ENCODE assay signal across 10 cellular contexts in the genomic region with DNA sequence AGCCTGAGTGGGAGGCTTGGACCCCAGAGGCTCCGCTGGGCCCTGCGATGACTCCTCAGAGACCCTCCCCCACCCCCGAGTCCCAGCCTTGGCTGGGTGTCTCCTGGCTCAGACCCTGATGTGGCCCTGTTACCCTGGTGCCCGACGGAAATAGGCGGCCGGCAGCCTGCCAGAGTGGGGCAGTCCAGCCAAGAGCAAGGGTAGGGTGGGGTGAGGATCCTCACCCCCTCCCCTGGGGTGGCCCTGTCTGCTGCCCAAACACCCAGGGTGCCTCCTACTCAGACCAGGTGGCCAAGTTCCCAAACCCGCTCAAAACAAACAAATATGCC. TPM values are rescaled to one million over a fixed set of nuclear protein-coding genes. Genes with fewer than 3 reads are reported as not detected.
A peak's percentile ranks its signal among the peaks of the same experiment; 100 is the strongest.
DNase-seq lines count a peak whose midpoint lies in the region; ATAC-seq and TF ChIP-seq lines count a peak whose summit lies in the region.
"Had no signal": no experiment of that assay in that cellular context is flagged by ENCODE, and none has a peak within 500 bp of the region (broad histone marks: within the 10 kb centered on the region; RNA-seq: fewer than 3 reads in every experiment).

No MANE protein-coding gene starts in this region.

- H3K9me3 ChIP-seq in lung (ENCODE audit: control insufficient read depth in 2 of 2, insufficient read depth in 1 of 2, low read length in 1 of 2): no peaks in the 10 kb centered on the region

- ATAC-seq in lung (ENCODE audit: insufficient read depth, low FRiP score) (no peak), foreskin keratinocyte (no peak)

- WGBS in lung, 2 donors: 26 to 40% methylated on average over 8 of the region's 8 CpGs

- H3K27me3 ChIP-seq in lung (ENCODE audit: control insufficient read depth, insufficient read depth) (no peaks in the 10 kb centered on the region), foreskin keratinocyte (no peaks in the 10 kb centered on the region)

- H3K27ac Mint-ChIP-seq in dendritic cell treated with granulocyte-macrophage colony-stimulating factor and Interleukin-4, amounts not matched to agents 40 ng/mL and 50 ng/mL, for 4 days: peak overlapping the region; percentile 60
- no peak overlapping the region for H3K27ac Mint-ChIP-seq in activated T-helper 1 cell treated with anti-CD3 and anti-CD28 coated beads, Interleukin-12 subunit alpha, Interleukin-12 subunit beta, Interleukin-2, Interleukin-4 antibody, amounts not matched to agents 30 ng/mL and 10 ng/mL and 1 ng/mL, durations not matched to agents 14 hours and 24 hours and 36 hours

- TF ChIP-seq CTCF in lung (IDR thresholded peaks at IDR 0.05; ENCODE audit: control extremely low read depth, extremely low read depth) (no peak), foreskin keratinocyte (conservative IDR thresholded peaks at IDR 0.05) (no peak)

- no peaks in the 10 kb centered on the region for H3K9me3 Mint-ChIP-seq in dendritic cell treated with granulocyte-macrophage colony-stimulating factor and Interleukin-4, amounts not matched to agents 40 ng/mL and 50 ng/mL, for 4 days
- no peaks in the 10 kb centered on the region for H3K9me3 Mint-ChIP-seq in activated T-helper 1 cell treated with anti-CD3 and anti-CD28 coated beads, Interleukin-12 subunit alpha, Interleukin-12 subunit beta, Interleukin-2, Interleukin-4 antibody, amounts not matched to agents 30 ng/mL and 10 ng/mL and 1 ng/mL, durations not matched to agents 14 hours and 24 hours and 36 hours

- DNase-seq in NCI-H2081 treated with DMSO at 0.1 percent for 48 hours (lab: John Stamatoyannopoulos, UW) (peak; percentile 70), lung (ENCODE audit: low spot score) (no peak), substantia nigra (lab: John Stamatoyannopoulos, UW) (peak in 35 of 49 donors; percentile 45 to 87 (median 75)), KBM-7 (no peak), foreskin keratinocyte (no peak), GOT3 (lab: John Stamatoyannopoulos, UW) (no peak)
- DNase-seq in activated T-helper 1 cell treated with anti-CD3 and anti-CD28 coated beads, Interleukin-12 subunit alpha, Interleukin-12 subunit beta, Interleukin-2, Interleukin-4 antibody, amounts not matched to agents 30 ng/mL and 10 ng/mL and 1 ng/mL, durations not matched to agents 14 hours and 24 hours and 36 hours (ENCODE audit: low spot score): no peak
- DNase-seq: NCI-H1417 treated with DMSO at 0.1 percent for 48 hours, T-helper 9 cell had no signal

- no peaks in the 10 kb centered on the region for H3K36me3 ChIP-seq in lung (ENCODE audit: control insufficient read depth in 2 of 2, insufficient read depth in 2 of 2, low read length in 2 of 2)

- H3K36me3 Mint-ChIP-seq in dendritic cell treated with granulocyte-macrophage colony-stimulating factor and Interleukin-4, amounts not matched to agents 40 ng/mL and 50 ng/mL, for 4 days (ENCODE audit: low read depth): peaks cover 38% of the 10 kb centered on the region
- H3K36me3 Mint-ChIP-seq in activated T-helper 1 cell treated with anti-CD3 and anti-CD28 coated beads, Interleukin-12 subunit alpha, Interleukin-12 subunit beta, Interleukin-2, Interleukin-4 antibody, amounts not matched to agents 30 ng/mL and 10 ng/mL and 1 ng/mL, durations not matched to agents 14 hours and 24 hours and 36 hours (ENCODE audit: low read depth): peaks cover 3% of the 10 kb centered on the region

- H3K4me3 Mint-ChIP-seq in dendritic cell treated with granulocyte-macrophage colony-stimulating factor and Interleukin-4, amounts not matched to agents 40 ng/mL and 50 ng/mL, for 4 days: no peak overlapping the region
- H3K4me3 Mint-ChIP-seq in activated T-helper 1 cell treated with anti-CD3 and anti-CD28 coated beads, Interleukin-12 subunit alpha, Interleukin-12 subunit beta, Interleukin-2, Interleukin-4 antibody, amounts not matched to agents 30 ng/mL and 10 ng/mL and 1 ng/mL, durations not matched to agents 14 hours and 24 hours and 36 hours: no peak overlapping the region

- H3K27ac ChIP-seq in lung (ENCODE audit: low read depth in 1 of 2, low read length in 1 of 2): peak overlapping the region; percentile 11 to 25
- H3K27ac ChIP-seq in substantia nigra (ENCODE audit: low read depth, low read length, poor library complexity, severe bottlenecking): peak overlapping the region; percentile 93
- no peak overlapping the region for H3K27ac ChIP-seq in foreskin keratinocyte

- H3K4me3 ChIP-seq in lung: no peak overlapping the region

- peaks cover 71% of the 10 kb centered on the region for H3K4me1 Mint-ChIP-seq in dendritic cell treated with granulocyte-macrophage colony-stimulating factor and Interleukin-4, amounts not matched to agents 40 ng/mL and 50 ng/mL, for 4 days (ENCODE audit: low read depth)
- H3K4me1 Mint-ChIP-seq in activated T-helper 1 cell treated with anti-CD3 and anti-CD28 coated beads, Interleukin-12 subunit alpha, Interleukin-12 subunit beta, Interleukin-2, Interleukin-4 antibody, amounts not matched to agents 30 ng/mL and 10 ng/mL and 1 ng/mL, durations not matched to agents 14 hours and 24 hours and 36 hours (ENCODE audit: low read depth): peaks cover 35% of the 10 kb centered on the region

- in situ Hi-C loops in KBM-7 (cut with MboI; ENCODE audit: low pct_unique_long_range_greater_than_20kb, low sequenced_read_pairs): no loop called here

- intact Hi-C loops in dendritic cell treated with granulocyte-macrophage colony-stimulating factor and Interleukin-4, amounts not matched to agents 40 ng/mL and 50 ng/mL, for 4 days (cut with micrococcal nuclease): no loop called here
- intact Hi-C loops in activated T-helper 1 cell treated with anti-CD3 and anti-CD28 coated beads, Interleukin-12 subunit alpha, Interleukin-12 subunit beta, Interleukin-2, Interleukin-4 antibody, amounts not matched to agents 30 ng/mL and 10 ng/mL and 1 ng/mL, durations not matched to agents 14 hours and 24 hours and 36 hours (cut with micrococcal nuclease): no loop called here

- H3K27me3 Mint-ChIP-seq in dendritic cell treated with granulocyte-macrophage colony-stimulating factor and Interleukin-4, amounts not matched to agents 40 ng/mL and 50 ng/mL, for 4 days: no peaks in the 10 kb centered on the region
- H3K27me3 Mint-ChIP-seq in activated T-helper 1 cell treated with anti-CD3 and anti-CD28 coated beads, Interleukin-12 subunit alpha, Interleukin-12 subunit beta, Interleukin-2, Interleukin-4 antibody, amounts not matched to agents 30 ng/mL and 10 ng/mL and 1 ng/mL, durations not matched to agents 14 hours and 24 hours and 36 hours (ENCODE audit: insufficient read depth): no peaks in the 10 kb centered on the region

- H3K4me1 ChIP-seq in lung (ENCODE audit: control insufficient read depth in 2 of 2, insufficient read depth in 2 of 2, low read length in 2 of 2): peaks cover 0 to 28% of the 10 kb centered on the region in 2 donors
- peaks cover 10% of the 10 kb centered on the region for H3K4me1 ChIP-seq in foreskin keratinocyte

RNA-seq across cellular contexts. Expression of a gene that starts 15.3 kb away (rescaled TPM):
- total RNA-seq in lung: 10 to 100 TPM; 15.0 to 63.5 TPM
- 10 to 100 TPM; 23.3 to 47.9 TPM for polyA plus RNA-seq in lung
- 26.7 and 29.8 TPM in 2 replicates for total RNA-seq in foreskin keratinocyte
- 28.1 and 30.7 TPM in 2 replicates for polyA plus RNA-seq in foreskin keratinocyte
- 126 and 127 TPM in 2 replicates for total RNA-seq in activated T-helper 1 cell treated with anti-CD3 and anti-CD28 coated beads, Interleukin-12 subunit alpha, Interleukin-12 subunit beta, Interleukin-2, Interleukin-4 antibody, amounts not matched to agents 30 ng/mL and 10 ng/mL and 1 ng/mL, durations not matched to agents 14 hours and 24 hours and 36 hours

Comparison
In these comparisons a context has a peak if more than half of its experiments do, and no peak if none do; other contexts are left out.
1. DNase-seq: peak in NCI-H2081 treated with DMSO at 0.1 percent for 48 hours (single experiment) and substantia nigra (35 of 49); none in lung (single experiment), KBM-7 (single experiment), foreskin keratinocyte (0 of 2), GOT3 (single experiment) and activated T-helper 1 cell treated with anti-CD3 and anti-CD28 coated beads, Interleukin-12 subunit alpha, Interleukin-12 subunit beta, Interleukin-2, Interleukin-4 antibody, amounts not matched to agents 30 ng/mL and 10 ng/mL and 1 ng/mL, durations not matched to agents 14 hours and 24 hours and 36 hours (single experiment).